13 cellular contexts compared by ENCODE assay signal in genomic region chr2:37982847-37983246, GRCh38.
"Had no signal": no experiment of that assay in that cellular context is flagged by ENCODE, and none has a peak within 500 bp of the region (broad histone marks: within the 10 kb centered on the region; RNA-seq: fewer than 3 reads in every experiment).

No MANE protein-coding gene starts in this region.

- H3K4me3 Mint-ChIP-seq: activated CD4-positive, alpha-beta T cell treated with anti-CD3 and anti-CD28 coated beads, Interleukin-2, amount 10 ng/mL, durations not matched to agents 24 days and 14 days; activated CD8-positive, alpha-beta memory T cell treated with anti-CD3 and anti-CD28 coated beads, Interleukin-2, amount 10 ng/mL, durations not matched to agents 7 days and 5 days; activated naive CD8-positive, alpha-beta T cell treated with anti-CD3 and anti-CD28 coated beads, Interleukin-2, amount 50 U/mL, for 24 hours; activated T-cell treated with anti-CD3 and anti-CD28 coated beads, Interleukin-2, amount 50 U/mL, for 24 hours; central memory CD8-positive, alpha-beta T cell; T-helper 2 cell treated with Interferon-gamma antibody and Interleukin-4, amounts not matched to agents 5 μg/mL and 100 μg/mL, for 36 hours had no signal

- H3K9me3 Mint-ChIP-seq: activated B cell treated with CpG ODN at 0.5 μM for 24 hours; activated CD4-positive, alpha-beta T cell treated with anti-CD3 and anti-CD28 coated beads, Interleukin-2, amount 10 ng/mL, durations not matched to agents 24 days and 14 days; activated naive CD4-positive, alpha-beta T cell treated with anti-CD3 and anti-CD28 coated beads, Interleukin-2, amount 50 U/mL, for 72 hours; activated naive CD8-positive, alpha-beta T cell treated with anti-CD3 and anti-CD28 coated beads, Interleukin-2, amount 50 U/mL, for 24 hours; activated T-cell treated with anti-CD3 and anti-CD28 coated beads, Interleukin-2, amount 50 U/mL, for 24 hours; central memory CD8-positive, alpha-beta T cell; T-helper 2 cell treated with Interferon-gamma antibody and Interleukin-4, amounts not matched to agents 5 μg/mL and 100 μg/mL, for 36 hours had no signal

- H3K9me3 ChIP-seq: SJSA1 had no signal

- H3K36me3 ChIP-seq: MG63, SJSA1 had no signal

- H3K36me3 Mint-ChIP-seq: activated CD8-positive, alpha-beta memory T cell treated with anti-CD3 and anti-CD28 coated beads, Interleukin-2, amount 10 ng/mL, durations not matched to agents 7 days and 5 days; activated naive CD4-positive, alpha-beta T cell treated with anti-CD3 and anti-CD28 coated beads, Interleukin-2, amount 50 U/mL, for 72 hours; brain had no signal

- H3K27me3 Mint-ChIP-seq: activated B cell treated with CpG ODN at 0.5 μM for 24 hours; activated naive CD8-positive, alpha-beta T cell treated with anti-CD3 and anti-CD28 coated beads, Interleukin-2, amount 50 U/mL, for 24 hours; activated T-cell treated with anti-CD3 and anti-CD28 coated beads, Interleukin-2, amount 50 U/mL, for 24 hours; central memory CD8-positive, alpha-beta T cell had no signal

- DNase-seq: NCI-H187 treated with DMSO at 0.1 percent for 48 hours, NCI-H2081 treated with DMSO at 0.1 percent for 48 hours had no signal

- H3K27me3 ChIP-seq: SJSA1 had no signal

- H3K27ac Mint-ChIP-seq: activated B cell treated with CpG ODN at 0.5 μM for 24 hours; activated CD4-positive, alpha-beta T cell treated with anti-CD3 and anti-CD28 coated beads, Interleukin-2, amount 10 ng/mL, durations not matched to agents 24 days and 14 days; activated CD8-positive, alpha-beta memory T cell treated with anti-CD3 and anti-CD28 coated beads, Interleukin-2, amount 10 ng/mL, durations not matched to agents 7 days and 5 days; activated naive CD8-positive, alpha-beta T cell treated with anti-CD3 and anti-CD28 coated beads, Interleukin-2, amount 50 U/mL, for 24 hours; activated T-cell treated with anti-CD3 and anti-CD28 coated beads, Interleukin-2, amount 50 U/mL, for 24 hours; T-helper 2 cell treated with Interferon-gamma antibody and Interleukin-4, amounts not matched to agents 5 μg/mL and 100 μg/mL, for 36 hours had no signal

- H3K27ac ChIP-seq: SJSA1 had no signal

- H3K4me3 ChIP-seq: MG63, SJSA1 had no signal

- H3K4me1 Mint-ChIP-seq: central memory CD8-positive, alpha-beta T cell had no signal
